ENCODE assay signal across 22 cellular contexts in genomic region chr4:106299977-106300376, GRCh38.
"Had no signal": no experiment of that assay in that cellular context is flagged by ENCODE, and none has a peak within 500 bp of the region (broad histone marks: within the 10 kb centered on the region; RNA-seq: fewer than 3 reads in every experiment).

No MANE protein-coding gene starts in this region.

- DNase-seq: IMR-90, Kasumi-1, MM.1S, NCI-H1092 treated with DMSO at 0.1 percent for 48 hours, NCI-H1436, NCI-H187, NCI-H2029, NCI-H2081 treated with DMSO at 0.1 percent for 48 hours, NCI-H2171, NCI-H226, NCI-H446, NCI-H510A, NCI-H524 treated with DMSO at 0.1 percent for 48 hours, NCI-H69, NCI-H774, SHP77, SK-N-SH, SW 1271, T-cell had no signal

- ATAC-seq: T-cell had no signal

- H3K27ac ChIP-seq: KMS-11, RWPE1 had no signal

- H3K27me3 Mint-ChIP-seq: T-cell had no signal

- H3K27ac Mint-ChIP-seq: T-cell had no signal

- H3K9me3 ChIP-seq: SK-N-SH had no signal

- H3K4me3 Mint-ChIP-seq: T-cell had no signal

- FAIRE-seq: RCC 7860 had no signal
